Comparison of ENCODE assay signal across 27 cellular contexts in the genomic region with DNA sequence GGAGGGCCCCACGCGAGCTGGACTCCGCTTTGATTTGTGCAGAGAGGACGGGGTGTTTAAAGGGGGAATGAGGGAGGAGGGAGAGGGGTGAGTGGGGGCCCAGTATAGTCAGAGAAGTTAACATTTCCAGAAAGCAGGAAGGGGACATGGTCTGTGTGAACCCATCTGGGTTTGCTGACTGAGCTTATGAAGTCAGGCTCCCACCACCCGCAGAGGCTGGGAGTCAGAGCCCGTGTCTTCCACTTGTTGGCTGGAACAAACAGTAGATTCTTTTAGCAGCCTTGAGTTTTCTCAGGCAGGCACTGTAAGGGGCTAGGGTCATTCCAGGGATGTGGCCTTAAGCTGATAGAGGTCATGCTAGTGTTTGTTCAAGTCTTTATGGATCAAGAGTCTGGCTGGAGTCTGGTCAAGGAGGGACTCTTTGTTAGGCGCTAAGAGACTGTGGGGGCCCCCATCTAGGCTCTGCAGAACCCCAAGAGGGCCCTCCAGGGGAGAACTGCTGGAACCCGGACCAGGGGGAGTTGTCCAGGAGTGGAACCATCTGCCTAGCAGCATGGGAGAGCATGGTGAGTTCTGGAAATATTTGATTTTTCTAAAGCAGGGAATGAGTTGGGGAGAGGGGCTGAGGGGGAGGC. TPM values are rescaled to one million over a fixed set of nuclear protein-coding genes. Genes with fewer than 3 reads are reported as not detected.
A peak's percentile ranks its signal among the peaks of the same experiment; 100 is the strongest.
DNase-seq lines count a peak whose midpoint lies in the region; ATAC-seq and TF ChIP-seq lines count a peak whose summit lies in the region.
"Had no signal": no experiment of that assay in that cellular context is flagged by ENCODE, and none has a peak within 500 bp of the region (broad histone marks: within the 10 kb centered on the region; RNA-seq: fewer than 3 reads in every experiment).

No MANE protein-coding gene starts in this region.

- no peak for ATAC-seq in omental fat pad (ENCODE audit: low FRiP score)
- ATAC-seq: GM12878 had no signal

- H3K27me3 ChIP-seq in Caco-2 (replicated peaks; ENCODE audit: control insufficient read depth, insufficient read depth, low read length): no peaks in the 10 kb centered on the region
- H3K27me3 ChIP-seq: BLaER1 had no signal

- no TSS peak for BruUV-seq in Caco-2 (replicated peaks; lab: Mats Ljungman, UMichigan)
- BruUV-seq in Calu3 (replicated peaks; lab: Mats Ljungman, UMichigan): no TSS peak

- CTCF ChIA-PET in Caco-2 (lab: Charles Lee) (no interaction called here), Calu3 (lab: Charles Lee) (no interaction called here)

- no peak overlapping the region for H3K4me3 Mint-ChIP-seq in Caco-2 (ENCODE audit: unreplicated experiment)
- no peak overlapping the region for H3K4me3 Mint-ChIP-seq in Calu3 (ENCODE audit: low read depth, unreplicated experiment)
- H3K4me3 Mint-ChIP-seq in dendritic cell treated with granulocyte-macrophage colony-stimulating factor and Interleukin-4, amounts not matched to agents 40 ng/mL and 50 ng/mL, for 4 days: no peak overlapping the region
- H3K4me3 Mint-ChIP-seq in neural crest cell: no peak overlapping the region
- H3K4me3 Mint-ChIP-seq: CD4-positive, alpha-beta memory T cell; CD4-positive, CD25-positive, alpha-beta regulatory T cell; CD8-positive, alpha-beta memory T cell had no signal

- H3K9me3 ChIP-seq in Caco-2: no peaks in the 10 kb centered on the region; the same call in 1 of the 2 replicates
- H3K9me3 ChIP-seq: BE2C, BLaER1 had no signal

- H3K4me1 ChIP-seq in Caco-2: peaks cover 41% of the 10 kb centered on the region
- H3K4me1 ChIP-seq: BE2C had no signal

- H3K36me3 ChIP-seq in Caco-2 (ENCODE audit: control insufficient read depth, insufficient read depth, low read length): no peaks in the 10 kb centered on the region
- H3K36me3 ChIP-seq: BE2C, BLaER1 had no signal

- H3K36me3 Mint-ChIP-seq in Caco-2 (ENCODE audit: insufficient read depth, unreplicated experiment) (no peaks in the 10 kb centered on the region), Calu3 (ENCODE audit: insufficient read depth, unreplicated experiment) (no peaks in the 10 kb centered on the region), neural crest cell (ENCODE audit: low read depth) (no peaks in the 10 kb centered on the region)
- H3K36me3 Mint-ChIP-seq in dendritic cell treated with granulocyte-macrophage colony-stimulating factor and Interleukin-4, amounts not matched to agents 40 ng/mL and 50 ng/mL, for 4 days (ENCODE audit: low read depth): no peaks in the 10 kb centered on the region
- H3K36me3 Mint-ChIP-seq: CD14-positive monocyte; CD4-positive, alpha-beta memory T cell; CD4-positive, CD25-positive, alpha-beta regulatory T cell; CD8-positive, alpha-beta memory T cell had no signal

- DNase-seq in Caco-2: no peak
- DNase-seq in Calu3: no peak
- no peak for DNase-seq in neural crest cell (ENCODE audit: low read depth, low spot score)
- DNase-seq in germinal center (ENCODE audit: low spot score): no peak
- DNase-seq in omental fat pad (ENCODE audit: low spot score): no peak
- no peak for DNase-seq in kidney tubule cell (ENCODE audit: low spot score)
- DNase-seq: 8988T; ACHN; BE2C; C1 segment of cervical spinal cord; CD4-positive, alpha-beta memory T cell; CD4-positive, CD25-positive, alpha-beta regulatory T cell; CD8-positive, alpha-beta memory T cell; COR-L47; DMS 273 treated with DMSO at 0.1 percent for 48 hours; DMS153; DMS53; DMS79; DND-41; EL; GDM1 had no signal

- H3K9me3 Mint-ChIP-seq in Caco-2 (ENCODE audit: unreplicated experiment) (peaks cover 5% of the 10 kb centered on the region), Calu3 (ENCODE audit: low read depth, unreplicated experiment) (peaks cover 2% of the 10 kb centered on the region), neural crest cell (peaks cover 2% of the 10 kb centered on the region)
- H3K9me3 Mint-ChIP-seq in dendritic cell treated with granulocyte-macrophage colony-stimulating factor and Interleukin-4, amounts not matched to agents 40 ng/mL and 50 ng/mL, for 4 days: no peaks in the 10 kb centered on the region
- H3K9me3 Mint-ChIP-seq: CD8-positive, alpha-beta memory T cell had no signal

- no peak for TF ChIP-seq CTCF in Caco-2 (IDR thresholded peaks at IDR 0.05; ENCODE audit: insufficient read depth in 1 of 2, low read depth in 1 of 2, low read length in 1 of 2, severe bottlenecking in 1 of 2, unreplicated experiment in 1 of 2)
- TF ChIP-seq CTCF in Calu3 (IDR thresholded peaks at IDR 0.05; ENCODE audit: unreplicated experiment): no peak
- TF ChIP-seq CTCF in neural crest cell (conservative IDR thresholded peaks at IDR 0.05): no peak
- TF ChIP-seq CTCF in omental fat pad (IDR thresholded peaks at IDR 0.05): no peak

- intact Hi-C loops in Caco-2 (cut with micrococcal nuclease; ENCODE audit: unreplicated experiment): no loop called here
- intact Hi-C loops in Calu3 (cut with micrococcal nuclease; ENCODE audit: unreplicated experiment): no loop called here
- intact Hi-C loops in dendritic cell treated with granulocyte-macrophage colony-stimulating factor and Interleukin-4, amounts not matched to agents 40 ng/mL and 50 ng/mL, for 4 days (cut with micrococcal nuclease): no loop called here

- H3K4me1 Mint-ChIP-seq in Caco-2 (ENCODE audit: low read depth, unreplicated experiment) (peaks cover 34% of the 10 kb centered on the region), Calu3 (ENCODE audit: low read depth, unreplicated experiment) (no peaks in the 10 kb centered on the region), neural crest cell (peaks cover 4% of the 10 kb centered on the region)
- H3K4me1 Mint-ChIP-seq in dendritic cell treated with granulocyte-macrophage colony-stimulating factor and Interleukin-4, amounts not matched to agents 40 ng/mL and 50 ng/mL, for 4 days (ENCODE audit: low read depth): peaks cover 11% of the 10 kb centered on the region
- H3K4me1 Mint-ChIP-seq: CD4-positive, alpha-beta memory T cell; CD4-positive, CD25-positive, alpha-beta regulatory T cell; CD8-positive, alpha-beta memory T cell had no signal

- H3K27me3 Mint-ChIP-seq in Caco-2 (ENCODE audit: insufficient read depth, unreplicated experiment) (no peaks in the 10 kb centered on the region), Calu3 (ENCODE audit: unreplicated experiment) (no peaks in the 10 kb centered on the region), neural crest cell (ENCODE audit: low read depth) (peaks cover 65% of the 10 kb centered on the region)
- H3K27me3 Mint-ChIP-seq in dendritic cell treated with granulocyte-macrophage colony-stimulating factor and Interleukin-4, amounts not matched to agents 40 ng/mL and 50 ng/mL, for 4 days: peaks cover 61% of the 10 kb centered on the region

- POLR2A ChIA-PET in Caco-2 (lab: Charles Lee): interaction anchor here (1.0 kb wide), 1 partner anchor 31 kb away, joined by 5 read pairs; the partner anchor contains the start of gene FOXQ1

- H3K27ac Mint-ChIP-seq in Caco-2 (ENCODE audit: unreplicated experiment) (peak overlapping the region; percentile 45), Calu3 (ENCODE audit: unreplicated experiment) (peak overlapping the region; percentile 11), neural crest cell (ENCODE audit: unreplicated experiment) (peak overlapping the region; percentile 38)
- peak overlapping the region; percentile 27 for H3K27ac Mint-ChIP-seq in dendritic cell treated with granulocyte-macrophage colony-stimulating factor and Interleukin-4, amounts not matched to agents 40 ng/mL and 50 ng/mL, for 4 days
- H3K27ac Mint-ChIP-seq: CD4-positive, alpha-beta memory T cell; CD4-positive, CD25-positive, alpha-beta regulatory T cell had no signal

- no peak overlapping the region for H3K4me3 ChIP-seq in Caco-2 (ENCODE audit: low read depth, low read length)
- H3K4me3 ChIP-seq: BLaER1, GM12878 had no signal

RNA-seq across cellular contexts. Expression of gene FOXQ1, which starts 31.1 kb away (rescaled TPM):
- 170 and 191 TPM in 2 replicates for total RNA-seq in Caco-2 (2022)
- total RNA-seq in Calu3 (2022): 46.1 and 51.0 TPM in 2 replicates
- total RNA-seq in neural crest cell: not detected in 2 replicates
- total RNA-seq in omental fat pad: not detected
- total RNA-seq: A673; CD4-positive, alpha-beta memory T cell; CD4-positive, CD25-positive, alpha-beta regulatory T cell; CD8-positive, alpha-beta memory T cell; G401 had no signal

Comparison
In these comparisons a context has a peak if more than half of its experiments do, and no peak if none do; other contexts are left out.
1. RNA of gene FOXQ1, which starts 31.1 kb away (total RNA-seq): 170 to 191 TPM in Caco-2 and 46.1 to 51.0 TPM in Calu3; not detected in neural crest cell and not detected in omental fat pad; every median in the first group is over 10 times any median in the second.
2. Peak in every context shown above with its lines, with median percentiles within 50 percentile points of each other: H3K27ac Mint-ChIP-seq.